ENCODE assay signal across 25 cellular contexts in the genomic region with DNA sequence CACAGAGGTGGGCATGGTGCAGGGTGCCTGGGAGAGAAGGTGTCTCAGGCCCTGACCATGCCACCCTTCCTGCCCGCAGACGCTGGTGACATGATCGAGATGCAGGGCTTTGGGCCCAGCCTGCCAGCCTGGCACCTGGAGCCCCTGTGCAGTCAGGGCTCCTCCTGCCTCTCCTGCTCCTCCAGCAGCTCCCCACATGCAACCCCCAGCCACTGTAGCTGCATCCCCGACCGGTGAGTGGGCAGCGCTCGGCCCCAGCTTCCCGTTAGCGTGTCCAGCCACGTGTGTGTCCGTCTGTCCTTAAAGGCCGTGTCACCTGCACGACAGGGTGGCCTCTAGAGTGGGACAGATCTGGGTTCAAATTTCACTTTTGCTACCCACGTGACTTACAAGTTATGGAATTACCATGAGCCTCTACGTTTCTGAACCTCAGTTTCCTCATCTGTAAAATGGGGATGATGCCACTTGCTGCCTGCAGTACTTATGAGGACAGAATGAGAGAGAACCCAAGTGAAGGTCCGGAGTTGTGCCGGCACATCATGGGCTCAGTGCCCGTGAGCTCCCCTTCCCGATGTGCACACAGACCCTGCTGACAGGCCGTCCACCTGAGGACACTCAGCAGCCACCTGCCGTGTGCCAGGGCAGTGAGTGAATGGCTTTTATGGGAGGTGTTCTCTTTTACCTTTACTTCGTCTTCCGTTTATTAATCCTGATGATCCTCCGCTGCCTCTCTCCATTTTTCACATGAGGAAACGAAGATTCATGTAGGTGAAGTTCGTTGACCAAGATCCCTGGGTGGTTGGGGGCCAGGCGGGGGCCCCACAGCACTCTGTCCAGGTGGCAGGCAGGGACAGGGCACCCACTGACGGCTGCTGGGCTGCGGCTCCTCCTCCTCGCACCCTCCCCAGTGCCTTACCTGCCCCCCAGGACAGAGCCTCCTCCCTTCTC.
"Had no signal": no experiment of that assay in that cellular context is flagged by ENCODE, and none has a peak within 500 bp of the region (broad histone marks: within the 10 kb centered on the region; RNA-seq: fewer than 3 reads in every experiment).

No MANE protein-coding gene starts in this region.

- ATAC-seq: left ventricle myocardium superior; lower lobe of right lung; mucosa of descending colon; natural killer cell treated with Interleukin-12 subunit alpha and Interleukin-12 subunit beta and Interleukin-15 and Interleukin-18, amount 100 ng/mL, for 72 hours; stimulated activated naive CD8-positive, alpha-beta T cell treated with anti-CD3 and anti-CD28 coated beads, Interleukin-15, Interleukin-2, amounts not matched to agents 100 U/mL and 50 U/mL, for 24 hours had no signal

- H3K4me3 ChIP-seq: coronary artery, lower lobe of right lung, mucosa of descending colon, prostate gland, right atrium auricular region, skin epidermis, spleen, testis, tibial artery had no signal

- H3K4me1 ChIP-seq: lower lobe of right lung, testis, tibial artery had no signal

- H3K27ac Mint-ChIP-seq: immature natural killer cell; naive B cell; natural killer cell treated with Interleukin-12 subunit alpha and Interleukin-12 subunit beta and Interleukin-15 and Interleukin-18, amount 100 ng/mL, for 72 hours; stimulated activated memory B cell treated with anti-CD40 and anti-IgM and Interleukin-4, amounts not matched to agents 10 μg/mL and 1 μg/mL and 100 μg/mL, for 72 hours; type B pancreatic cell had no signal

- H3K27me3 ChIP-seq: right atrium auricular region, spleen, testis, tibial artery had no signal

- H3K9me3 ChIP-seq: lower lobe of right lung, mucosa of descending colon, prostate gland, right atrium auricular region, spleen, testis, tibial artery had no signal

- H3K27ac ChIP-seq: coronary artery, lower lobe of right lung, prostate gland, right atrium auricular region, spleen, testis, tibial artery had no signal

- H3K4me1 Mint-ChIP-seq: immature natural killer cell; stimulated activated memory B cell treated with anti-CD40 and anti-IgM and Interleukin-4, amounts not matched to agents 10 μg/mL and 1 μg/mL and 100 μg/mL, for 72 hours had no signal

- H3K36me3 Mint-ChIP-seq: naive B cell; natural killer cell treated with Interleukin-12 subunit alpha and Interleukin-12 subunit beta and Interleukin-15 and Interleukin-18, amount 100 ng/mL, for 72 hours; type B pancreatic cell had no signal

- DNase-seq: dermis blood vessel endothelial cell; effector memory CD4-positive, alpha-beta T cell; erythroblast; hypothalamus; immature natural killer cell; islet precursor cell; kidney glomerular epithelial cell; left ventricle myocardium superior; lower lobe of right lung; naive B cell; spleen; stimulated activated CD4-positive, alpha-beta T cell treated with anti-CD3 and anti-CD28 coated beads, Interleukin-4, amount 100 ng/mL, for 4 hours; stimulated activated naive CD8-positive, alpha-beta T cell treated with anti-CD3 and anti-CD28 coated beads, Interleukin-15, Interleukin-2, amounts not matched to agents 100 U/mL and 50 U/mL, for 24 hours; substantia nigra; testis; tibial artery had no signal

- H3K27me3 Mint-ChIP-seq: naive B cell; natural killer cell treated with Interleukin-12 subunit alpha and Interleukin-12 subunit beta and Interleukin-15 and Interleukin-18, amount 100 ng/mL, for 72 hours; stimulated activated memory B cell treated with anti-CD40 and anti-IgM and Interleukin-4, amounts not matched to agents 10 μg/mL and 1 μg/mL and 100 μg/mL, for 72 hours; type B pancreatic cell had no signal

- H3K9me3 Mint-ChIP-seq: immature natural killer cell; naive B cell; natural killer cell treated with Interleukin-12 subunit alpha and Interleukin-12 subunit beta and Interleukin-15 and Interleukin-18, amount 100 ng/mL, for 72 hours; neural crest cell; stimulated activated memory B cell treated with anti-CD40 and anti-IgM and Interleukin-4, amounts not matched to agents 10 μg/mL and 1 μg/mL and 100 μg/mL, for 72 hours; type B pancreatic cell had no signal

- H3K4me3 Mint-ChIP-seq: immature natural killer cell; naive B cell; natural killer cell treated with Interleukin-12 subunit alpha and Interleukin-12 subunit beta and Interleukin-15 and Interleukin-18, amount 100 ng/mL, for 72 hours; neural crest cell; stimulated activated memory B cell treated with anti-CD40 and anti-IgM and Interleukin-4, amounts not matched to agents 10 μg/mL and 1 μg/mL and 100 μg/mL, for 72 hours; type B pancreatic cell had no signal
